7 cellular contexts compared by ENCODE assay signal in the genomic region with DNA sequence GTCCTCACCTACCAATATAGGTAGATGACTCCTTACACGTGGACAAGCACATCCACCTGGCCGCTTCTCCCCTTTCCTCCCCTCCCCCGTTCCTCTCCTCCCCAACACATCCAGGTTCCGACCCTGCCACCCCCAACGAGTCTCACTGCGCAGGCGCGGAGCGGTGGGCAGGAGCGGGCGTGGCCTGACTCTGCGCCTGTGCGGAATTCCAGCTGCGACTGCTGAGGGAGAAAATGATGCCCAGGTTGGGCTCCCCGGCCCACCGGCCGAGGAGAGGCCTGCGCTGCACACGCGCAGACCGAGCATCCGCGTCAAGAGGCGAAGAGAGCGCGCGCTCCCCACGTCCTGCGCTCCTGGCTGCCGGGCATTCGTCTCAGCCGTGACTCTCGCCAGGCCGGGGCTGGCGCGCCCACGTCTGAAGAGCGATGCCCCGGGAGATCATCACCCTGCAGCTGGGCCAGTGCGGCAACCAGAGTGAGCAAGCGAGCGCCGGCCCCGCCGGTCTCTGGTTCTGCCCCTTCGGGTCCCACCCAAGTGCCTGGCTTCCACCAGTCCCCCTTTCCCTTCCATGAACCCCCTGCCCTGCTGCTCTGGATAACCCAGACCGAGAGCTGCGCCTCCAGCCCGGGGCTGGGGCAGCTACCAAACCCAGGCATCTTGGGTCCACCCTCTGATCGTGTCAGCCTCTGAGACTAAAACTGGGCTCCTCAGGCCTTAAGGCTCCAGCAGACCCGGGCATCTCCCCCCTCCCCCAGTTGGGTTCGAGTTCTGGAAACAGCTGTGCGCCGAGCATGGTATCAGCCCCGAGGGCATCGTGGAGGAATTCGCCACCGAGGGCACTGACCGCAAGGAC. TPM values are rescaled to one million over a fixed set of nuclear protein-coding genes. Genes with fewer than 3 reads are reported as not detected.
A peak's percentile ranks its signal among the peaks of the same experiment; 100 is the strongest.
DNase-seq lines count a peak whose midpoint lies in the region; ATAC-seq and TF ChIP-seq lines count a peak whose summit lies in the region.

A gene (plus strand): TSS at position 206 of the 853 bp plus-strand sequence. CDS start 220 bp downstream, at position 426.

- H3K27ac ChIP-seq in foreskin keratinocyte: no peak within 1 kb of the TSS
- no peak within 1 kb of the TSS for H3K27ac ChIP-seq in subcutaneous abdominal adipose tissue (ENCODE audit: low read depth, low read length)

- peak within 1 kb of the TSS; percentile 57 for H3K27ac Mint-ChIP-seq in neural crest cell (ENCODE audit: unreplicated experiment)

- peaks cover 12% of the 10 kb centered on the region for H3K4me1 ChIP-seq in foreskin keratinocyte
- H3K4me1 ChIP-seq in subcutaneous abdominal adipose tissue (ENCODE audit: control insufficient read depth in 5 of 5, insufficient read depth in 5 of 5, low read length in 5 of 5): peaks cover 0 to 25% (median 19%) of the 10 kb centered on the region in 5 donors

- no peak for TF ChIP-seq CTCF in LNCaP clone FGC (IDR thresholded peaks at IDR 0.05; ENCODE audit: control insufficient read depth, extremely low read depth, insufficient read depth)
- TF ChIP-seq CTCF in foreskin keratinocyte (conservative IDR thresholded peaks at IDR 0.05): no peak
- no peak for TF ChIP-seq CTCF in neural crest cell (conservative IDR thresholded peaks at IDR 0.05)

- H3K27me3 ChIP-seq in foreskin keratinocyte: no peaks in the 10 kb centered on the region
- H3K27me3 ChIP-seq in subcutaneous abdominal adipose tissue (ENCODE audit: control insufficient read depth in 5 of 5, insufficient read depth in 4 of 5, low read length in 5 of 5): no peaks in the 10 kb centered on the region

- peak within 1 kb of the TSS; percentile 16 to 76 (median 75) for H3K9ac ChIP-seq in subcutaneous abdominal adipose tissue (ENCODE audit: low read length in 5 of 5)

- peak within 1 kb of the TSS; percentile 91 for H3K4me3 Mint-ChIP-seq in neural crest cell

- DNase-seq in LNCaP clone FGC (ENCODE audit: low read depth) (peak; percentile 67), SHP77 (lab: John Stamatoyannopoulos, UW) (peak; percentile 91 to 93), foreskin keratinocyte (peak in 1 of 2 donors; percentile 82), neural crest cell (ENCODE audit: low read depth, low spot score) (peak; percentile 86)
- DNase-seq in activated naive CD4-positive, alpha-beta T cell treated with Interleukin-2 at 50 U/mL for 16 hours: peak; percentile 78

- H3K36me3 Mint-ChIP-seq in neural crest cell (ENCODE audit: low read depth): no peaks in the 10 kb centered on the region

- H3K9me3 Mint-ChIP-seq in neural crest cell: peaks cover 5% of the 10 kb centered on the region

- ATAC-seq in GM18498 (IDR thresholded peaks at IDR 0.05; ENCODE audit: unreplicated experiment): peak; percentile 61
- ATAC-seq in foreskin keratinocyte: peak; percentile 59

- no peaks in the 10 kb centered on the region for H3K9me3 ChIP-seq in subcutaneous abdominal adipose tissue (ENCODE audit: control insufficient read depth in 5 of 5, low read length in 5 of 5)

- peaks cover 22% of the 10 kb centered on the region for H3K4me1 Mint-ChIP-seq in neural crest cell

- H3K4me3 ChIP-seq in LNCaP clone FGC (ENCODE audit: low read depth, low read length) (peak within 1 kb of the TSS; percentile 58), subcutaneous abdominal adipose tissue (ENCODE audit: low read depth in 1 of 5, low read length in 5 of 5) (peak within 1 kb of the TSS; percentile 78 to 83 (median 81))

- peaks cover 2 to 17% (median 9%) of the 10 kb centered on the region in 5 donors for H3K36me3 ChIP-seq in subcutaneous abdominal adipose tissue (ENCODE audit: control insufficient read depth in 5 of 5, insufficient read depth in 5 of 5, low read length in 5 of 5)

- H3K27me3 Mint-ChIP-seq in neural crest cell (ENCODE audit: low read depth): no peaks in the 10 kb centered on the region

RNA-seq across cellular contexts. Expression of the gene that starts here (rescaled TPM):
- total RNA-seq in foreskin keratinocyte (15.7 and 18.0 TPM in 2 replicates), neural crest cell (18.7 and 20.7 TPM in 2 replicates)
- polyA plus RNA-seq in foreskin keratinocyte: 21.2 and 22.1 TPM in 2 replicates
